ENCODE assay signal across 8 cellular contexts in genomic region chr12:126784328-126784921, GRCh38.
DNase-seq lines count a peak whose midpoint lies in the region; ATAC-seq and TF ChIP-seq lines count a peak whose summit lies in the region.

No MANE protein-coding gene starts in this region.

- ATAC-seq in GM19452 (IDR thresholded peaks at IDR 0.05; ENCODE audit: unreplicated experiment) (no peak), HG03439 (IDR thresholded peaks at IDR 0.05; ENCODE audit: unreplicated experiment) (no peak)

- no peak overlapping the region for H2AFZ ChIP-seq in mesenchymal stem cell (ENCODE audit: low read depth, low read length)

- H3K9ac ChIP-seq in mesenchymal stem cell (ENCODE audit: low read length), result no peak overlapping the region

- H3K18ac ChIP-seq in mesenchymal stem cell (ENCODE audit: low read depth in 1 of 2, low read length in 2 of 2), result no peak overlapping the region

- H4K8ac ChIP-seq in mesenchymal stem cell (ENCODE audit: low read length), result no peak overlapping the region

- H3K9me3 ChIP-seq in mesenchymal stem cell (ENCODE audit: control insufficient read depth, low read length), result no peaks in the 10 kb centered on the region

- H3K4me2 ChIP-seq in mesenchymal stem cell (ENCODE audit: low read length, poor library complexity, severe bottlenecking), result no peak overlapping the region

- H3K36me3 ChIP-seq in mesenchymal stem cell (ENCODE audit: control insufficient read depth in 1 of 2, insufficient read depth in 2 of 2, low read depth in 1 of 2, low read length in 2 of 2), result no peaks in the 10 kb centered on the region

- no peak overlapping the region for H2BK5ac ChIP-seq in mesenchymal stem cell (ENCODE audit: low read depth, low read length, poor library complexity, severe bottlenecking)

- H3K23ac ChIP-seq in mesenchymal stem cell (ENCODE audit: low read length in 2 of 2), result no peak overlapping the region

- H2BK120ac ChIP-seq in mesenchymal stem cell (ENCODE audit: low read depth, low read length), result no peak overlapping the region

- no peak overlapping the region for H3K4ac ChIP-seq in mesenchymal stem cell (ENCODE audit: low read depth in 1 of 2, low read length in 2 of 2)

- H3K27me3 ChIP-seq in dorsolateral prefrontal cortex (peaks cover 0 to 5% (median 0%) of the 10 kb centered on the region in 45 donors), mesenchymal stem cell (ENCODE audit: control insufficient read depth in 1 of 2, insufficient read depth in 1 of 2, low read length in 2 of 2) (peaks cover 0 to 5% of the 10 kb centered on the region in 2 experiments)

- no peak overlapping the region for H2BK15ac ChIP-seq in mesenchymal stem cell (ENCODE audit: low read depth, poor library complexity, severe bottlenecking)

- no peaks in the 10 kb centered on the region for H3K9me3 Mint-ChIP-seq in nephron progenitor cell

- WGBS in mesenchymal stem cell, result 56% methylated on average over 8 of the region's 9 CpGs

- no peak overlapping the region for H3K27ac Mint-ChIP-seq in nephron progenitor cell

- H3K4me3 Mint-ChIP-seq in nephron progenitor cell, result no peak overlapping the region

- no peaks in the 10 kb centered on the region for H3K79me1 ChIP-seq in mesenchymal stem cell (replicated peaks; ENCODE audit: low read length, poor library complexity, severe bottlenecking)

- H4K91ac ChIP-seq in mesenchymal stem cell (ENCODE audit: low read length), result no peak overlapping the region

- no peaks in the 10 kb centered on the region for H3K4me1 ChIP-seq in mesenchymal stem cell (ENCODE audit: control insufficient read depth, insufficient read depth, low read depth, low read length)

- H3K14ac ChIP-seq in mesenchymal stem cell (ENCODE audit: low read length in 2 of 2), result no peak overlapping the region

- intact Hi-C loops in dorsolateral prefrontal cortex (cut with DNase I), result no loop called here

- H3K27me3 Mint-ChIP-seq in nephron progenitor cell (ENCODE audit: low read depth, poor library complexity), result peaks cover 33% of the 10 kb centered on the region

- H3K4me3 ChIP-seq in dorsolateral prefrontal cortex (no peak overlapping the region), mesenchymal stem cell (ENCODE audit: insufficient read depth in 1 of 2, low read depth in 1 of 2, low read length in 2 of 2) (no peak overlapping the region)

- H2BK12ac ChIP-seq in mesenchymal stem cell (ENCODE audit: low read length in 2 of 2), result no peak overlapping the region

- H3K27ac ChIP-seq in dorsolateral prefrontal cortex (no peak overlapping the region), mesenchymal stem cell (ENCODE audit: low read length, poor library complexity, severe bottlenecking) (no peak overlapping the region)

- no peak overlapping the region for H2AK5ac ChIP-seq in mesenchymal stem cell (ENCODE audit: low read length, severe bottlenecking)

- no peaks in the 10 kb centered on the region for H3K36me3 Mint-ChIP-seq in nephron progenitor cell (ENCODE audit: low read depth)

- peak; percentile 45 for DNase-seq in DMS114 treated with DMSO at 0.1 percent for 48 hours (lab: John Stamatoyannopoulos, UW; ENCODE audit: unreplicated experiment)
- DNase-seq in HT1080 (ENCODE audit: low read depth), result peak; percentile 65
- peak; percentile 46 to 81 for DNase-seq in SHP77 (lab: John Stamatoyannopoulos, UW)
- peak in 2 of 10 donors; percentile 24 to 31 for DNase-seq in dorsolateral prefrontal cortex
- DNase-seq in nephron progenitor cell, result peak; percentile 50
- DNase-seq in mesenchymal stem cell, result no peak

- H3K4me1 Mint-ChIP-seq in nephron progenitor cell, result peaks cover 9% of the 10 kb centered on the region

- TF ChIP-seq CTCF in dorsolateral prefrontal cortex (IDR thresholded peaks at IDR 0.05 in 54 of 56, conservative IDR thresholded peaks at IDR 0.05 in 2 of 56; ENCODE audit: low read depth in 1 of 56, partially characterized antibody in 56 of 56), result peak in 41 of 56 donors; percentile 11 to 58 (median 32)
- TF ChIP-seq CTCF in nephron progenitor cell (IDR thresholded peaks at IDR 0.05), result peak; percentile 52
